ENCODE assay signal across 12 cellular contexts in genomic region chr19:41801682-41802317, GRCh38. TPM values are rescaled to one million over a fixed set of nuclear protein-coding genes. Genes with fewer than 3 reads are reported as not detected.
DNase-seq lines count a peak whose midpoint lies in the region; ATAC-seq lines count a peak whose summit lies in the region.
"Had no signal": no experiment of that assay in that cellular context is flagged by ENCODE, and none has a peak within 500 bp of the region (broad histone marks: within the 10 kb centered on the region; RNA-seq: fewer than 3 reads in every experiment).

No MANE protein-coding gene starts in this region.

- ATAC-seq in activated T-cell treated with anti-CD3 and anti-CD28 coated beads, Interleukin-2, amount 50 U/mL, for 72 hours (replicated peaks in 1 of 2) = peak; percentile 44 to 50

- H3K36me3 ChIP-seq in ectodermal cell (ENCODE audit: control insufficient read depth, insufficient read depth, low read length) = no peaks in the 10 kb centered on the region
- no peaks in the 10 kb centered on the region for H3K36me3 ChIP-seq in HAP-1 (replicated peaks)
- H3K36me3 ChIP-seq: tibial nerve had no signal

- peaks cover 6% of the 10 kb centered on the region for H3K4me1 ChIP-seq in ectodermal cell (ENCODE audit: control insufficient read depth, insufficient read depth, low read length)
- H3K4me1 ChIP-seq in HAP-1 = no peaks in the 10 kb centered on the region

- H3K9me3 Mint-ChIP-seq in activated T-cell treated with anti-CD3 and anti-CD28 coated beads, Interleukin-2, amount 50 U/mL, for 72 hours = no peaks in the 10 kb centered on the region

- in situ Hi-C loops in HAP-1 (cut with MboI; ENCODE audit: low sequenced_read_pairs) = no loop called here

- no peak for DNase-seq in activated T-cell treated with anti-CD3 and anti-CD28 coated beads, Interleukin-2, amount 50 U/mL, for 72 hours
- no peak for DNase-seq in activated T-cell treated with anti-CD3 and anti-CD28 coated beads, Interleukin-2, amount 50 U/mL, for 48 hours
- peak; percentile 92 for DNase-seq in NOMO-1 treated with DMSO at 0.1 percent for 48 hours (lab: John Stamatoyannopoulos, UW; ENCODE audit: unreplicated experiment)
- DNase-seq in renal cortical epithelial cell (ENCODE audit: low read depth) = peak; percentile 3
- DNase-seq in T-helper 2 cell = no peak
- DNase-seq in NCI-H128 (lab: John Stamatoyannopoulos, UW; ENCODE audit: unreplicated experiment) = no peak
- DNase-seq in HAP-1 (ENCODE audit: low spot score in 2 of 2) = no peak
- DNase-seq: activated CD8-positive, alpha-beta memory T cell treated with anti-CD3 and anti-CD28 coated beads, Interleukin-2, amount 50 U/mL, for 48 hours; hippocampal formation had no signal

- 65 to 70% methylated on average over 3 of the region's 3 CpGs for WGBS in ectodermal cell, 2 experiments

- H3K27me3 ChIP-seq in ectodermal cell (ENCODE audit: control insufficient read depth, insufficient read depth, low read length, poor library complexity, severe bottlenecking) (no peaks in the 10 kb centered on the region), HAP-1 (ENCODE audit: low read depth) (peaks cover 12% of the 10 kb centered on the region)
- H3K27me3 ChIP-seq: tibial nerve had no signal

- peaks cover 13% of the 10 kb centered on the region for H3K27me3 Mint-ChIP-seq in activated T-cell treated with anti-CD3 and anti-CD28 coated beads, Interleukin-2, amount 50 U/mL, for 72 hours (ENCODE audit: low read depth)

- H3K9me3 ChIP-seq in ectodermal cell (ENCODE audit: control insufficient read depth, low read length) (no peaks in the 10 kb centered on the region), HAP-1 (no peaks in the 10 kb centered on the region)

- H3K4me1 Mint-ChIP-seq in activated T-cell treated with anti-CD3 and anti-CD28 coated beads, Interleukin-2, amount 50 U/mL, for 72 hours (ENCODE audit: low read depth) = peaks cover 17% of the 10 kb centered on the region

- no peaks in the 10 kb centered on the region for H3K36me3 Mint-ChIP-seq in activated T-cell treated with anti-CD3 and anti-CD28 coated beads, Interleukin-2, amount 50 U/mL, for 72 hours (ENCODE audit: insufficient read depth in 2 of 2)

- H3K4me3 Mint-ChIP-seq in activated T-cell treated with anti-CD3 and anti-CD28 coated beads, Interleukin-2, amount 50 U/mL, for 72 hours = no peak overlapping the region

- peak overlapping the region; percentile 59 for H3K27ac ChIP-seq in ectodermal cell (ENCODE audit: insufficient read depth, low read depth, low read length, poor library complexity, severe bottlenecking)
- H3K27ac ChIP-seq: tibial nerve had no signal

- H3K4me3 ChIP-seq in ectodermal cell (ENCODE audit: insufficient read depth, low read depth, low read length) (no peak overlapping the region), HAP-1 (no peak overlapping the region)
- H3K4me3 ChIP-seq: tibial nerve had no signal

- peak overlapping the region; percentile 40 for H3K27ac Mint-ChIP-seq in activated T-cell treated with anti-CD3 and anti-CD28 coated beads, Interleukin-2, amount 50 U/mL, for 72 hours

RNA-seq across cellular contexts. Expression of gene CEACAM3, which starts 5.4 kb away (rescaled TPM):
- total RNA-seq in activated T-cell treated with anti-CD3 and anti-CD28 coated beads, Interleukin-2, amount 50 U/mL, for 72 hours = not detected
- polyA plus RNA-seq in ectodermal cell (2013, experiment 1 of 4) = not detected
- polyA plus RNA-seq in ectodermal cell (2013, experiment 2 of 4) = not detected
- not detected for polyA plus RNA-seq in ectodermal cell (2013, experiment 3 of 4)
- polyA plus RNA-seq in ectodermal cell (2013, experiment 4 of 4) = not detected
- not detected in 2 replicates for total RNA-seq in renal cortical epithelial cell
- total RNA-seq: G401 had no signal

RNA-seq across cellular contexts. Expression of gene LYPD4, which starts 42.7 kb away (rescaled TPM):
- total RNA-seq in activated T-cell treated with anti-CD3 and anti-CD28 coated beads, Interleukin-2, amount 50 U/mL, for 72 hours = not detected
- polyA plus RNA-seq in ectodermal cell (2013, experiment 1 of 4) = not detected
- not detected for polyA plus RNA-seq in ectodermal cell (2013, experiment 2 of 4)
- polyA plus RNA-seq in ectodermal cell (2013, experiment 3 of 4) = not detected
- not detected for polyA plus RNA-seq in ectodermal cell (2013, experiment 4 of 4)
- total RNA-seq in renal cortical epithelial cell = not detected in 2 replicates
- total RNA-seq: G401, tibial nerve had no signal

RNA-seq across cellular contexts. Expression of gene DMRTC2, which starts 43.0 kb away (rescaled TPM):
- total RNA-seq in activated T-cell treated with anti-CD3 and anti-CD28 coated beads, Interleukin-2, amount 50 U/mL, for 72 hours = not detected
- polyA plus RNA-seq in ectodermal cell (2013, experiment 1 of 4) = not detected
- not detected for polyA plus RNA-seq in ectodermal cell (2013, experiment 2 of 4)
- not detected for polyA plus RNA-seq in ectodermal cell (2013, experiment 3 of 4)
- polyA plus RNA-seq in ectodermal cell (2013, experiment 4 of 4) = not detected
- total RNA-seq in renal cortical epithelial cell = not detected in 2 replicates
- total RNA-seq: G401, tibial nerve had no signal

RNA-seq across cellular contexts. Expression of gene CEACAM6, which starts 46.5 kb away (rescaled TPM):
- total RNA-seq in activated T-cell treated with anti-CD3 and anti-CD28 coated beads, Interleukin-2, amount 50 U/mL, for 72 hours = not detected
- polyA plus RNA-seq in ectodermal cell (2013, experiment 1 of 4) = not detected
- not detected for polyA plus RNA-seq in ectodermal cell (2013, experiment 2 of 4)
- polyA plus RNA-seq in ectodermal cell (2013, experiment 3 of 4) = not detected
- polyA plus RNA-seq in ectodermal cell (2013, experiment 4 of 4) = not detected
- total RNA-seq in renal cortical epithelial cell = 0.17 TPM in 1 of 2 replicates, not detected in the other
- total RNA-seq: G401, tibial nerve had no signal

RNA-seq across cellular contexts. Expression of gene RPS19, which starts 58.3 kb away (rescaled TPM):
- total RNA-seq in activated T-cell treated with anti-CD3 and anti-CD28 coated beads, Interleukin-2, amount 50 U/mL, for 72 hours = 1,000 to 10,000 TPM; 4,101 to 4,133 TPM
- 4,530 TPM for polyA plus RNA-seq in ectodermal cell (2013, experiment 1 of 4)
- polyA plus RNA-seq in ectodermal cell (2013, experiment 2 of 4) = 4,900 TPM
- polyA plus RNA-seq in ectodermal cell (2013, experiment 3 of 4) = 5,092 TPM
- polyA plus RNA-seq in ectodermal cell (2013, experiment 4 of 4) = 5,295 TPM
- total RNA-seq in renal cortical epithelial cell = 1,170 and 2,293 TPM in 2 replicates

Comparison
In these comparisons a context has a peak if more than half of its experiments do, and no peak if none do; other contexts are left out.
1. DNase-seq: peak in NOMO-1 treated with DMSO at 0.1 percent for 48 hours (single experiment) and renal cortical epithelial cell (single experiment); none in activated T-cell treated with anti-CD3 and anti-CD28 coated beads, Interleukin-2, amount 50 U/mL, for 72 hours (0 of 2), activated T-cell treated with anti-CD3 and anti-CD28 coated beads, Interleukin-2, amount 50 U/mL, for 48 hours (0 of 2), T-helper 2 cell (0 of 5), NCI-H128 (single experiment) and HAP-1 (0 of 2).